1 cellular context compared by ENCODE assay signal in the genomic region with DNA sequence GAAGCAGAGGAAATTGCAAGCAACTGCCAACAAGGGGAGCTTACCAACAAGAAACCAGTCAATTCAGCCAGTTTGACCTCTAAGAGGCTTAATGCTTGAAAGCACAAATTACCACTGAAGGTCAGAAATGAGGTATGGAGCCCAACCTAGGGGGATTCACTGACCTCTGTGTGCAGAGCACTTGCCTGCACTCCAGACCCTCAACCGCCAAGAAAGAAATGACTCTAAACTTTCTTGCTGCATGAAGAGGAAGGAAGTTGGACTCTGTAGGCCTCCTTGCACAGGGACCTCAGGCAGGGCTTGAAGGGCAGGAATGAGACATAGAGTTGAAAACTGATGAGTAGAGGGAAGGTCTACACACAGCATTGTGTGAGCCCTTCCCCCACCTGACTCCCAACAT.
TF ChIP-seq lines count a peak whose summit lies in the region.

No MANE protein-coding gene starts in this region.

TF ChIP-seq in GM12878, 131 proteins besides CTCF, POLR2A, EP300 and RAD21 (continued from another document and continues in another):
- TF ChIP-seq, protein P1, sequence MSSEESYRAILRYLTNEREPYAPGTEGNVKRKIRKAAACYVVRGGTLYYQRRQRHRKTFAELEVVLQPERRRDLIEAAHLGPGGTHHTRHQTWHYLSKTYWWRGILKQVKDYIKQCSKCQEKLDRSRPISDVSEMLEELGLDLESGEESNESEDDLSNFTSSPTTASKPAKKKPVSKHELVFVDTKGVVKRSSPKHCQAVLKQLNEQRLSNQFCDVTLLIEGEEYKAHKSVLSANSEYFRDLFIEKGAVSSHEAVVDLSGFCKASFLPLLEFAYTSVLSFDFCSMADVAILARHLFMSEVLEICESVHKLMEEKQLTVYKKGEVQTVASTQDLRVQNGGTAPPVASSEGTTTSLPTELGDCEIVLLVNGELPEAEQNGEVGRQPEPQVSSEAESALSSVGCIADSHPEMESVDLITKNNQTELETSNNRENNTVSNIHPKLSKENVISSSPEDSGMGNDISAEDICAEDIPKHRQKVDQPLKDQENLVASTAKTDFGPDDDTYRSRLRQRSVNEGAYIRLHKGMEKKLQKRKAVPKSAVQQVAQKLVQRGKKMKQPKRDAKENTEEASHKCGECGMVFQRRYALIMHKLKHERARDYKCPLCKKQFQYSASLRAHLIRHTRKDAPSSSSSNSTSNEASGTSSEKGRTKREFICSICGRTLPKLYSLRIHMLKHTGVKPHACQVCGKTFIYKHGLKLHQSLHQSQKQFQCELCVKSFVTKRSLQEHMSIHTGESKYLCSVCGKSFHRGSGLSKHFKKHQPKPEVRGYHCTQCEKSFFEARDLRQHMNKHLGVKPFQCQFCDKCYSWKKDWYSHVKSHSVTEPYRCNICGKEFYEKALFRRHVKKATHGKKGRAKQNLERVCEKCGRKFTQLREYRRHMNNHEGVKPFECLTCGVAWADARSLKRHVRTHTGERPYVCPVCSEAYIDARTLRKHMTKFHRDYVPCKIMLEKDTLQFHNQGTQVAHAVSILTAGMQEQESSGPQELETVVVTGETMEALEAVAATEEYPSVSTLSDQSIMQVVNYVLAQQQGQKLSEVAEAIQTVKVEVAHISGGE (CRISPR knock-in tag; IDR thresholded peaks at IDR 0.05): no peak
- TF ChIP-seq SIX5 (IDR thresholded peaks at IDR 0.05; ENCODE audit: low read depth, low read length, severe bottlenecking) (no peak), SUPT20H (IDR thresholded peaks at IDR 0.05; ENCODE audit: borderline replicate concordance, control insufficient read depth, low read depth, low read length) (no peak), NFXL1 (IDR thresholded peaks at IDR 0.05; ENCODE audit: borderline replicate concordance) (no peak), IKZF1 (conservative IDR thresholded peaks at IDR 0.05) (peak; percentile 60), NRF1 (conservative IDR thresholded peaks at IDR 0.05; ENCODE audit: low read depth, low read length) (no peak), NBN (IDR thresholded peaks at IDR 0.05) (no peak), IKZF2 (IDR thresholded peaks at IDR 0.05) (peak; percentile 34 to 53; a peak in 3 of 4 replicates), ELK1 (IDR thresholded peaks at IDR 0.05; ENCODE audit: low read depth, low read length) (no peak), RUNX3 (IDR thresholded peaks at IDR 0.05; ENCODE audit: low read length) (peak; percentile 97), JUND (IDR thresholded peaks at IDR 0.05; ENCODE audit: low read depth, low read length) (no peak), CREB1 (IDR thresholded peaks at IDR 0.05; ENCODE audit: low read depth) (peak; percentile 39; the same call in 1 of the 2 replicates), SP1 (IDR thresholded peaks at IDR 0.05; ENCODE audit: low read depth, low read length) (no peak), FOXM1 (IDR thresholded peaks at IDR 0.05; ENCODE audit: low read depth, low read length) (peak; percentile 92), HDAC6 (IDR thresholded peaks at IDR 0.05; ENCODE audit: unreplicated experiment) (no peak), EZH2 (IDR thresholded peaks at IDR 0.05; ENCODE audit: borderline replicate concordance, control insufficient read depth, low read depth, low read length) (no peak), ZNF24 (IDR thresholded peaks at IDR 0.05) (no peak), GATAD2B (conservative IDR thresholded peaks at IDR 0.05; ENCODE audit: low read depth) (no peak), RAD51 (IDR thresholded peaks at IDR 0.05) (no peak), ETV6 (conservative IDR thresholded peaks at IDR 0.05 in 1 of 2, IDR thresholded peaks at IDR 0.05 in 1 of 2; ENCODE audit: borderline replicate concordance in 1 of 2, low read depth in 1 of 2) (peak in 1 of 2 experiments; percentile 95; a peak in 2 of 4 replicates), CHD4 (IDR thresholded peaks at IDR 0.05) (no peak), MEF2B (IDR thresholded peaks at IDR 0.05; ENCODE audit: partially characterized antibody, poor library complexity, severe bottlenecking) (no peak), HDAC2 (IDR thresholded peaks at IDR 0.05) (no peak), SMAD1 (IDR thresholded peaks at IDR 0.05; ENCODE audit: low read depth, partially characterized antibody) (no peak), POLR2AphosphoS2 (IDR thresholded peaks at IDR 0.05; ENCODE audit: low read depth, low read length) (no peak), ZZZ3 (IDR thresholded peaks at IDR 0.05; ENCODE audit: control insufficient read depth, insufficient read length, low read depth) (no peak)
- TF ChIP-seq, protein P2, sequence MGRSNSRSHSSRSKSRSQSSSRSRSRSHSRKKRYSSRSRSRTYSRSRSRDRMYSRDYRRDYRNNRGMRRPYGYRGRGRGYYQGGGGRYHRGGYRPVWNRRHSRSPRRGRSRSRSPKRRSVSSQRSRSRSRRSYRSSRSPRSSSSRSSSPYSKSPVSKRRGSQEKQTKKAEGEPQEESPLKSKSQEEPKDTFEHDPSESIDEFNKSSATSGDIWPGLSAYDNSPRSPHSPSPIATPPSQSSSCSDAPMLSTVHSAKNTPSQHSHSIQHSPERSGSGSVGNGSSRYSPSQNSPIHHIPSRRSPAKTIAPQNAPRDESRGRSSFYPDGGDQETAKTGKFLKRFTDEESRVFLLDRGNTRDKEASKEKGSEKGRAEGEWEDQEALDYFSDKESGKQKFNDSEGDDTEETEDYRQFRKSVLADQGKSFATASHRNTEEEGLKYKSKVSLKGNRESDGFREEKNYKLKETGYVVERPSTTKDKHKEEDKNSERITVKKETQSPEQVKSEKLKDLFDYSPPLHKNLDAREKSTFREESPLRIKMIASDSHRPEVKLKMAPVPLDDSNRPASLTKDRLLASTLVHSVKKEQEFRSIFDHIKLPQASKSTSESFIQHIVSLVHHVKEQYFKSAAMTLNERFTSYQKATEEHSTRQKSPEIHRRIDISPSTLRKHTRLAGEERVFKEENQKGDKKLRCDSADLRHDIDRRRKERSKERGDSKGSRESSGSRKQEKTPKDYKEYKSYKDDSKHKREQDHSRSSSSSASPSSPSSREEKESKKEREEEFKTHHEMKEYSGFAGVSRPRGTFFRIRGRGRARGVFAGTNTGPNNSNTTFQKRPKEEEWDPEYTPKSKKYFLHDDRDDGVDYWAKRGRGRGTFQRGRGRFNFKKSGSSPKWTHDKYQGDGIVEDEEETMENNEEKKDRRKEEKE (IDR thresholded peaks at IDR 0.05): no peak
- TF ChIP-seq, protein P3, sequence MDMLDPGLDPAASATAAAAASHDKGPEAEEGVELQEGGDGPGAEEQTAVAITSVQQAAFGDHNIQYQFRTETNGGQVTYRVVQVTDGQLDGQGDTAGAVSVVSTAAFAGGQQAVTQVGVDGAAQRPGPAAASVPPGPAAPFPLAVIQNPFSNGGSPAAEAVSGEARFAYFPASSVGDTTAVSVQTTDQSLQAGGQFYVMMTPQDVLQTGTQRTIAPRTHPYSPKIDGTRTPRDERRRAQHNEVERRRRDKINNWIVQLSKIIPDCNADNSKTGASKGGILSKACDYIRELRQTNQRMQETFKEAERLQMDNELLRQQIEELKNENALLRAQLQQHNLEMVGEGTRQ (IDR thresholded peaks at IDR 0.05; ENCODE audit: borderline replicate concordance, low read depth, low read length): no peak; the same call in 1 of the 2 replicates
- TF ChIP-seq, protein P4, sequence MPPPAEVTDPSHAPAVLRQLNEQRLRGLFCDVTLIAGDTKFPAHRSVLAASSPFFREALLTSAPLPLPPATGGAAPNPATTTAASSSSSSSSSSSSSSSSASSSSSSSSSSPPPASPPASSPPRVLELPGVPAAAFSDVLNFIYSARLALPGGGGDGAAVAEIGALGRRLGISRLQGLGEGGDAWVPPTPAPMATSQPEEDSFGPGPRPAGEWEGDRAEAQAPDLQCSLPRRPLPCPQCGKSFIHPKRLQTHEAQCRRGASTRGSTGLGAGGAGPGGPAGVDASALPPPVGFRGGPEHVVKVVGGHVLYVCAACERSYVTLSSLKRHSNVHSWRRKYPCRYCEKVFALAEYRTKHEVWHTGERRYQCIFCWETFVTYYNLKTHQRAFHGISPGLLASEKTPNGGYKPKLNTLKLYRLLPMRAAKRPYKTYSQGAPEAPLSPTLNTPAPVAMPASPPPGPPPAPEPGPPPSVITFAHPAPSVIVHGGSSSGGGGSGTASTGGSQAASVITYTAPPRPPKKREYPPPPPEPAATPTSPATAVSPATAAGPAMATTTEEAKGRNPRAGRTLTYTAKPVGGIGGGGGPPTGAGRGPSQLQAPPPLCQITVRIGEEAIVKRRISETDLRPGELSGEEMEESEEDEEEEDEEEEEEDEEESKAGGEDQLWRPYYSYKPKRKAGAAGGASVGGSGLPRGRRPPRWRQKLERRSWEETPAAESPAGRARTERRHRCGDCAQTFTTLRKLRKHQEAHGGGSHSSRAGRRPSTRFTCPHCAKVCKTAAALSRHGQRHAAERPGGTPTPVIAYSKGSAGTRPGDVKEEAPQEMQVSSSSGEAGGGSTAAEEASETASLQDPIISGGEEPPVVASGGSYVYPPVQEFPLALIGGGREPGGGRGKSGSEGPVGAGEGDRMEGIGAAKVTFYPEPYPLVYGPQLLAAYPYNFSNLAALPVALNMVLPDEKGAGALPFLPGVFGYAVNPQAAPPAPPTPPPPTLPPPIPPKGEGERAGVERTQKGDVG (CRISPR knock-in tag; IDR thresholded peaks at IDR 0.05): no peak
- TF ChIP-seq, protein P5, sequence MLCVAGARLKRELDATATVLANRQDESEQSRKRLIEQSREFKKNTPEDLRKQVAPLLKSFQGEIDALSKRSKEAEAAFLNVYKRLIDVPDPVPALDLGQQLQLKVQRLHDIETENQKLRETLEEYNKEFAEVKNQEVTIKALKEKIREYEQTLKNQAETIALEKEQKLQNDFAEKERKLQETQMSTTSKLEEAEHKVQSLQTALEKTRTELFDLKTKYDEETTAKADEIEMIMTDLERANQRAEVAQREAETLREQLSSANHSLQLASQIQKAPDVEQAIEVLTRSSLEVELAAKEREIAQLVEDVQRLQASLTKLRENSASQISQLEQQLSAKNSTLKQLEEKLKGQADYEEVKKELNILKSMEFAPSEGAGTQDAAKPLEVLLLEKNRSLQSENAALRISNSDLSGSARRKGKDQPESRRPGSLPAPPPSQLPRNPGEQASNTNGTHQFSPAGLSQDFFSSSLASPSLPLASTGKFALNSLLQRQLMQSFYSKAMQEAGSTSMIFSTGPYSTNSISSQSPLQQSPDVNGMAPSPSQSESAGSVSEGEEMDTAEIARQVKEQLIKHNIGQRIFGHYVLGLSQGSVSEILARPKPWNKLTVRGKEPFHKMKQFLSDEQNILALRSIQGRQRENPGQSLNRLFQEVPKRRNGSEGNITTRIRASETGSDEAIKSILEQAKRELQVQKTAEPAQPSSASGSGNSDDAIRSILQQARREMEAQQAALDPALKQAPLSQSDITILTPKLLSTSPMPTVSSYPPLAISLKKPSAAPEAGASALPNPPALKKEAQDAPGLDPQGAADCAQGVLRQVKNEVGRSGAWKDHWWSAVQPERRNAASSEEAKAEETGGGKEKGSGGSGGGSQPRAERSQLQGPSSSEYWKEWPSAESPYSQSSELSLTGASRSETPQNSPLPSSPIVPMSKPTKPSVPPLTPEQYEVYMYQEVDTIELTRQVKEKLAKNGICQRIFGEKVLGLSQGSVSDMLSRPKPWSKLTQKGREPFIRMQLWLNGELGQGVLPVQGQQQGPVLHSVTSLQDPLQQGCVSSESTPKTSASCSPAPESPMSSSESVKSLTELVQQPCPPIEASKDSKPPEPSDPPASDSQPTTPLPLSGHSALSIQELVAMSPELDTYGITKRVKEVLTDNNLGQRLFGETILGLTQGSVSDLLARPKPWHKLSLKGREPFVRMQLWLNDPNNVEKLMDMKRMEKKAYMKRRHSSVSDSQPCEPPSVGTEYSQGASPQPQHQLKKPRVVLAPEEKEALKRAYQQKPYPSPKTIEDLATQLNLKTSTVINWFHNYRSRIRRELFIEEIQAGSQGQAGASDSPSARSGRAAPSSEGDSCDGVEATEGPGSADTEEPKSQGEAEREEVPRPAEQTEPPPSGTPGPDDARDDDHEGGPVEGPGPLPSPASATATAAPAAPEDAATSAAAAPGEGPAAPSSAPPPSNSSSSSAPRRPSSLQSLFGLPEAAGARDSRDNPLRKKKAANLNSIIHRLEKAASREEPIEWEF (IDR thresholded peaks at IDR 0.05; ENCODE audit: insufficient replicate concordance, low read depth, low read length): no peak
- TF ChIP-seq, protein P6, sequence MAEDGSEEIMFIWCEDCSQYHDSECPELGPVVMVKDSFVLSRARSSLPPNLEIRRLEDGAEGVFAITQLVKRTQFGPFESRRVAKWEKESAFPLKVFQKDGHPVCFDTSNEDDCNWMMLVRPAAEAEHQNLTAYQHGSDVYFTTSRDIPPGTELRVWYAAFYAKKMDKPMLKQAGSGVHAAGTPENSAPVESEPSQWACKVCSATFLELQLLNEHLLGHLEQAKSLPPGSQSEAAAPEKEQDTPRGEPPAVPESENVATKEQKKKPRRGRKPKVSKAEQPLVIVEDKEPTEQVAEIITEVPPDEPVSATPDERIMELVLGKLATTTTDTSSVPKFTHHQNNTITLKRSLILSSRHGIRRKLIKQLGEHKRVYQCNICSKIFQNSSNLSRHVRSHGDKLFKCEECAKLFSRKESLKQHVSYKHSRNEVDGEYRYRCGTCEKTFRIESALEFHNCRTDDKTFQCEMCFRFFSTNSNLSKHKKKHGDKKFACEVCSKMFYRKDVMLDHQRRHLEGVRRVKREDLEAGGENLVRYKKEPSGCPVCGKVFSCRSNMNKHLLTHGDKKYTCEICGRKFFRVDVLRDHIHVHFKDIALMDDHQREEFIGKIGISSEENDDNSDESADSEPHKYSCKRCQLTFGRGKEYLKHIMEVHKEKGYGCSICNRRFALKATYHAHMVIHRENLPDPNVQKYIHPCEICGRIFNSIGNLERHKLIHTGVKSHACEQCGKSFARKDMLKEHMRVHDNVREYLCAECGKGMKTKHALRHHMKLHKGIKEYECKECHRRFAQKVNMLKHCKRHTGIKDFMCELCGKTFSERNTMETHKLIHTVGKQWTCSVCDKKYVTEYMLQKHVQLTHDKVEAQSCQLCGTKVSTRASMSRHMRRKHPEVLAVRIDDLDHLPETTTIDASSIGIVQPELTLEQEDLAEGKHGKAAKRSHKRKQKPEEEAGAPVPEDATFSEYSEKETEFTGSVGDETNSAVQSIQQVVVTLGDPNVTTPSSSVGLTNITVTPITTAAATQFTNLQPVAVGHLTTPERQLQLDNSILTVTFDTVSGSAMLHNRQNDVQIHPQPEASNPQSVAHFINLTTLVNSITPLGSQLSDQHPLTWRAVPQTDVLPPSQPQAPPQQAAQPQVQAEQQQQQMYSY (CRISPR knock-in tag; IDR thresholded peaks at IDR 0.05): no peak
